8 cellular contexts compared by ENCODE assay signal in the genomic region with DNA sequence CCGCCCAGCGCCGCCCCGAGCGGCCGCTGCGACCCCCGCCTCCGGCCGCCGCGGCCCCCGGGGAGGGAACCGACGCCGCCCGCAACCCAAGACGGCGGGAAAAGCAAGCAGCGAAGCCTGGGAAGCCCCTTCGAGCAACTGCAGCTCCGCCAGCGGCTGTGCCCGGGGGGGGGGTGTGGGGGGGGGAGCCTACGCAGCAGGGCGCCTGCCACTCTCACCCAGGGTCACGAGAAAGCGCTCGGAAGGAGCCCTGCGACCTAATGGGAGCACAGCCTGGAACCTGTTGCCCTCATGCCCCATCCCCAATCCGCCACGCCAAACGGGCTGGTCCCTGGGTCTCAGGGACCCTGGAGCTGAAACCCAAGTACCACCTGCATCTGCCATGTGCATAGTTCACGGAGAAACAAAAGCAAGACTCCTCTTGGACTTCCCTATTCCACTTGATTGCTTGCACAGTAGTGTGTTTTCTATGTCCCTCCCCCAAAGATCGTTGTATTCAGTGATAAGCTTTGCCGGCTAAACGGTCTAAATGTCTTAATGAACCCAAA. TPM values are rescaled to one million over a fixed set of nuclear protein-coding genes. Genes with fewer than 3 reads are reported as not detected.
DNase-seq lines count a peak whose midpoint lies in the region; TF ChIP-seq lines count a peak whose summit lies in the region.

No MANE protein-coding gene starts in this region.

- no peaks in the 10 kb centered on the region for H3K9me3 ChIP-seq in mammary epithelial cell (replicated peaks; ENCODE audit: insufficient read depth, low read length)
- no peaks in the 10 kb centered on the region for H3K9me3 ChIP-seq in neural progenitor cell (ENCODE audit: low read depth)

- H3K4me1 ChIP-seq in mammary epithelial cell (ENCODE audit: insufficient read depth, low read length) (peaks cover 2% of the 10 kb centered on the region), neural progenitor cell (no peaks in the 10 kb centered on the region)

- no peak overlapping the region for H3K27ac ChIP-seq in mammary epithelial cell (ENCODE audit: insufficient read depth, low read depth, low read length)
- H3K27ac ChIP-seq in neural progenitor cell: no peak overlapping the region

- no peaks in the 10 kb centered on the region for H3K36me3 ChIP-seq in mammary epithelial cell (ENCODE audit: insufficient read depth, low read length)
- no peaks in the 10 kb centered on the region for H3K36me3 ChIP-seq in neural progenitor cell

- peak overlapping the region; percentile 71 for H3K4me3 Mint-ChIP-seq in neural progenitor cell

- H3K27me3 ChIP-seq in mammary epithelial cell (ENCODE audit: insufficient read depth, low read length) (no peaks in the 10 kb centered on the region), neural progenitor cell (peaks cover 66% of the 10 kb centered on the region)

- H2AFZ ChIP-seq in mammary epithelial cell (ENCODE audit: low read depth, low read length): peak overlapping the region; percentile 76
- no peak overlapping the region for H2AFZ ChIP-seq in neural progenitor cell (replicated peaks)

- H3K27me3 Mint-ChIP-seq in neural progenitor cell (ENCODE audit: insufficient read depth, low read depth): peaks cover 35% of the 10 kb centered on the region

- peaks cover 17% of the 10 kb centered on the region for H3K9me3 Mint-ChIP-seq in neural progenitor cell

- H3K36me3 Mint-ChIP-seq in neural progenitor cell: peaks cover 2% of the 10 kb centered on the region

- no peaks in the 10 kb centered on the region for H4K20me1 ChIP-seq in mammary epithelial cell (ENCODE audit: insufficient read depth, low read length)
- no peaks in the 10 kb centered on the region for H4K20me1 ChIP-seq in neural progenitor cell (ENCODE audit: low read depth)

- peak overlapping the region; percentile 76 for H3K4me2 ChIP-seq in mammary epithelial cell (ENCODE audit: insufficient read depth, low read depth, low read length)
- H3K4me2 ChIP-seq in neural progenitor cell: no peak overlapping the region

- dilution Hi-C loops in mammary epithelial cell (cut with HindIII; ENCODE audit: low sequenced_read_pairs): no loop called here

- H3K79me2 ChIP-seq in mammary epithelial cell (ENCODE audit: insufficient read depth, low read length) (no peaks in the 10 kb centered on the region), neural progenitor cell (ENCODE audit: low read depth) (no peaks in the 10 kb centered on the region)

- WGBS in mammary epithelial cell (ENCODE audit: low coverage, missing lambda C conversion rate): 77% methylated on average over 7 of the region's 37 CpGs

- intact Hi-C loops in mammary epithelial cell (cut with micrococcal nuclease): no loop called here

- no TSS peak for BruUV-seq in mammary epithelial cell (replicated peaks; lab: Mats Ljungman, UMichigan)

- DNase-seq in NK-92 treated with Interleukin-12 subunit alpha and Interleukin-12 subunit beta, amount 100 ng/mL, for 24 hours (lab: John Stamatoyannopoulos, UW): peak; percentile 22
- no peak for DNase-seq in NK-92 (lab: John Stamatoyannopoulos, UW; ENCODE audit: unreplicated experiment)
- peak; percentile 43 for DNase-seq in NAMALWA (ENCODE audit: low spot score)
- DNase-seq in mammary epithelial cell: no peak
- DNase-seq in neural progenitor cell (ENCODE audit: low spot score): no peak
- DNase-seq in OCI-M2 (lab: John Stamatoyannopoulos, UW; ENCODE audit: unreplicated experiment): no peak
- DNase-seq in retina: no peak
- DNase-seq in LoVo (ENCODE audit: low spot score): no peak

- H3K27ac Mint-ChIP-seq in neural progenitor cell: no peak overlapping the region

- no peak overlapping the region for H3K4me3 ChIP-seq in mammary epithelial cell (replicated peaks in 1 of 3; ENCODE audit: insufficient read depth in 1 of 3, low read depth in 2 of 3, low read length in 3 of 3)
- no peak overlapping the region for H3K4me3 ChIP-seq in neural progenitor cell

- in situ Hi-C loops in mammary epithelial cell (cut with MboI; ENCODE audit: low sequenced_read_pairs in 2 of 2): no loop called here

- H3F3A ChIP-seq in neural progenitor cell (ENCODE audit: low read depth): peaks cover 3% of the 10 kb centered on the region

- peaks cover 3% of the 10 kb centered on the region for H3K4me1 Mint-ChIP-seq in neural progenitor cell

- H3K9ac ChIP-seq in mammary epithelial cell (ENCODE audit: insufficient read depth, low read length) (no peak overlapping the region), neural progenitor cell (no peak overlapping the region)

- CTCF ChIA-PET in mammary epithelial cell (lab: Charles Lee; ENCODE audit: low non-redundant PET): no interaction called here

- no peak for TF ChIP-seq CTCF in mammary epithelial cell (conservative IDR thresholded peaks at IDR 0.05 in 1 of 2, IDR thresholded peaks at IDR 0.05 in 1 of 2; ENCODE audit: extremely low read depth in 1 of 2, insufficient read depth in 1 of 2, low read depth in 1 of 2, low read length in 2 of 2)
- TF ChIP-seq CTCF in neural progenitor cell (IDR thresholded peaks at IDR 0.05): no peak

RNA-seq across cellular contexts. Expression of a gene that starts 0.3 kb away (rescaled TPM):
- 1 to 10 TPM in 1 of 2 donors, under 1 TPM in 1; 0.61 to 2.8 TPM for total RNA-seq in mammary epithelial cell
- polyA plus RNA-seq in mammary epithelial cell: 0.28 TPM
- 0.26 TPM for polyA minus RNA-seq in mammary epithelial cell
- not detected in 2 replicates for total RNA-seq in neural progenitor cell (ENCODE audit: low replicate concordance)

RNA-seq across cellular contexts. Expression of a gene that starts 11.5 kb away (rescaled TPM):
- total RNA-seq in mammary epithelial cell: 10 to 100 TPM; 31.3 to 93.0 TPM
- 69.3 TPM for polyA plus RNA-seq in mammary epithelial cell
- polyA minus RNA-seq in mammary epithelial cell: 89.0 TPM
- total RNA-seq in neural progenitor cell (ENCODE audit: low replicate concordance): 43.7 and 45.6 TPM in 2 replicates

RNA-seq across cellular contexts. Expression of a gene that starts 54.1 kb away (rescaled TPM):
- total RNA-seq in mammary epithelial cell: 1 to 10 TPM; 8.2 to 9.7 TPM
- 8.7 TPM for polyA plus RNA-seq in mammary epithelial cell
- polyA minus RNA-seq in mammary epithelial cell: 18.1 TPM
- total RNA-seq in neural progenitor cell (ENCODE audit: low replicate concordance): 0.28 TPM in 1 of 2 replicates, not detected in the other

Comparison
In these comparisons a context has a peak if more than half of its experiments do, and no peak if none do; other contexts are left out.
1. DNase-seq: peak in NK-92 treated with Interleukin-12 subunit alpha and Interleukin-12 subunit beta, amount 100 ng/mL, for 24 hours (single experiment) and NAMALWA (single experiment); none in NK-92 (single experiment), mammary epithelial cell (single experiment), neural progenitor cell (single experiment), OCI-M2 (single experiment), retina (single experiment) and LoVo (single experiment).